In genomic region chr1:15272009-15272781, GRCh38 we compare ENCODE assay signal across 1 cellular context.
TF ChIP-seq lines count a peak whose summit lies in the region.

No MANE protein-coding gene starts in this region.

TF ChIP-seq in HepG2, 621 proteins besides CTCF, POLR2A, EP300 and RAD21 (continued from another document and continues in another):
- TF ChIP-seq NRL (CRISPR knock-in tag; IDR thresholded peaks at IDR 0.05; ENCODE audit: borderline replicate concordance): 0 out of 2 replicates have a peak, but pooled peaks have one; percentile 70
- peak; percentile 95 for TF ChIP-seq FOSL2 (CRISPR knock-in tag; IDR thresholded peaks at IDR 0.05)
- no peak for TF ChIP-seq MBD4 (IDR thresholded peaks at IDR 0.05; ENCODE audit: borderline replicate concordance, low read length)
- TF ChIP-seq TAF15 (IDR thresholded peaks at IDR 0.05; ENCODE audit: low read depth, low read length, poor library complexity, severe bottlenecking): no peak
- TF ChIP-seq SATB2 (CRISPR knock-in tag; IDR thresholded peaks at IDR 0.05): no peak
- peak; percentile 45; the same call in 1 of the 2 replicates for TF ChIP-seq RXRA (CRISPR knock-in tag; IDR thresholded peaks at IDR 0.05)
- no peak for TF ChIP-seq HNF4G (IDR thresholded peaks at IDR 0.05; ENCODE audit: borderline replicate concordance, low read depth, low read length)
- TF ChIP-seq HNF4G (CRISPR knock-in tag; IDR thresholded peaks at IDR 0.05; ENCODE audit: borderline replicate concordance, low read depth): peak; percentile 23; the same call in 1 of the 2 replicates
- TF ChIP-seq U2AF2 (IDR thresholded peaks at IDR 0.05; ENCODE audit: low read depth, low read length): no peak
- no peak; the same call in 1 of the 2 replicates for TF ChIP-seq ZNF318 (CRISPR knock-in tag; IDR thresholded peaks at IDR 0.05)
- peak; percentile 21; the same call in 1 of the 2 replicates for TF ChIP-seq ARNT2 (CRISPR knock-in tag; IDR thresholded peaks at IDR 0.05; ENCODE audit: low read depth)
- no peak for TF ChIP-seq ATF7-NPFF (CRISPR knock-in tag; IDR thresholded peaks at IDR 0.05; ENCODE audit: low read depth)
- TF ChIP-seq BHLHE40 (IDR thresholded peaks at IDR 0.05; ENCODE audit: low read length): peak; percentile 42; the same call in 1 of the 2 replicates
- no peak for TF ChIP-seq PCBP2 (optimal IDR thresholded peaks at IDR 0.05; ENCODE audit: low read depth, low read length, poor library complexity, severe bottlenecking)
- TF ChIP-seq ZNF17 (CRISPR knock-in tag; IDR thresholded peaks at IDR 0.05): no peak
- 0 out of 2 replicates have a peak, but pooled peaks have one; percentile 68 for TF ChIP-seq KLF6 (CRISPR knock-in tag; IDR thresholded peaks at IDR 0.05)
- peak; percentile 47; the same call in 1 of the 2 replicates for TF ChIP-seq FOXC1 (CRISPR knock-in tag; IDR thresholded peaks at IDR 0.05; ENCODE audit: borderline replicate concordance)
- no peak for TF ChIP-seq ZNF326 (CRISPR knock-in tag; IDR thresholded peaks at IDR 0.05; ENCODE audit: borderline replicate concordance)
- TF ChIP-seq KLF16 (CRISPR knock-in tag; IDR thresholded peaks at IDR 0.05): peak in 1 of 2 experiments; percentile 65; a peak in 1 of 4 replicates
- no peak for TF ChIP-seq SMAD9 (CRISPR knock-in tag; IDR thresholded peaks at IDR 0.05)
- TF ChIP-seq GPN1 (CRISPR knock-in tag; IDR thresholded peaks at IDR 0.05; ENCODE audit: borderline replicate concordance): no peak
- no peak for TF ChIP-seq ZNF441 (CRISPR knock-in tag; IDR thresholded peaks at IDR 0.05; ENCODE audit: borderline replicate concordance)
- no peak for TF ChIP-seq AHR (CRISPR knock-in tag; IDR thresholded peaks at IDR 0.05)
- TF ChIP-seq U2AF1 (optimal IDR thresholded peaks at IDR 0.05; ENCODE audit: low read depth, low read length): no peak
- TF ChIP-seq, protein P1, sequence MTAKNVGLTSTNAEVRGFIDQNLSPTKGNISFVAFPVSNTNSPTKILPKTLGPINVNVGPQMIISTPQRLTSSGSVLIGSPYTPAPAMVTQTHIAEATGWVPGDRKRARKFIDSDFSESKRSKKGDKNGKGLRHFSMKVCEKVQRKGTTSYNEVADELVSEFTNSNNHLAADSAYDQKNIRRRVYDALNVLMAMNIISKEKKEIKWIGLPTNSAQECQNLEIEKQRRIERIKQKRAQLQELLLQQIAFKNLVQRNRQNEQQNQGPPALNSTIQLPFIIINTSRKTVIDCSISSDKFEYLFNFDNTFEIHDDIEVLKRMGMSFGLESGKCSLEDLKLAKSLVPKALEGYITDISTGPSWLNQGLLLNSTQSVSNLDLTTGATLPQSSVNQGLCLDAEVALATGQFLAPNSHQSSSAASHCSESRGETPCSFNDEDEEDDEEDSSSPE (CRISPR knock-in tag; IDR thresholded peaks at IDR 0.05): peak; percentile 72
- TF ChIP-seq NR2C2 (CRISPR knock-in tag; IDR thresholded peaks at IDR 0.05; ENCODE audit: borderline replicate concordance): no peak
- no peak for TF ChIP-seq ZNF160 (CRISPR knock-in tag; IDR thresholded peaks at IDR 0.05)
- TF ChIP-seq GTF2F1 (IDR thresholded peaks at IDR 0.05; ENCODE audit: low read length): no peak
- peak; percentile 20; the same call in 1 of the 2 replicates for TF ChIP-seq ZBTB34 (CRISPR knock-in tag; IDR thresholded peaks at IDR 0.05)
- TF ChIP-seq MNT (IDR thresholded peaks at IDR 0.05): no peak
- TF ChIP-seq SKI (IDR thresholded peaks at IDR 0.05; ENCODE audit: partially characterized antibody): peak; percentile 8
- TF ChIP-seq ZNF569 (CRISPR knock-in tag; IDR thresholded peaks at IDR 0.05; ENCODE audit: borderline replicate concordance): no peak
- TF ChIP-seq GATAD1 (CRISPR knock-in tag; IDR thresholded peaks at IDR 0.05): no peak; the same call in 1 of the 2 replicates
- TF ChIP-seq HINFP (CRISPR knock-in tag; IDR thresholded peaks at IDR 0.05; ENCODE audit: low read depth): no peak
- TF ChIP-seq HMG20A (CRISPR knock-in tag; IDR thresholded peaks at IDR 0.05; ENCODE audit: borderline replicate concordance): no peak
- no peak for TF ChIP-seq FOXK2 (IDR thresholded peaks at IDR 0.05)
- TF ChIP-seq SIN3B (IDR thresholded peaks at IDR 0.05; ENCODE audit: low read length): 0 out of 2 replicates have a peak, but pooled peaks have one; percentile 38
- TF ChIP-seq GABPA (IDR thresholded peaks at IDR 0.05; ENCODE audit: low read depth, low read length): no peak
- TF ChIP-seq GABPA (CRISPR knock-in tag; IDR thresholded peaks at IDR 0.05; ENCODE audit: low read depth): no peak
- no peak for TF ChIP-seq ZNF570 (CRISPR knock-in tag; IDR thresholded peaks at IDR 0.05; ENCODE audit: borderline replicate concordance)
- TF ChIP-seq ZGPAT (CRISPR knock-in tag; IDR thresholded peaks at IDR 0.05): 0 out of 2 replicates have a peak, but pooled peaks have one; percentile 50
- TF ChIP-seq ZNF44 (CRISPR knock-in tag; IDR thresholded peaks at IDR 0.05): no peak
- TF ChIP-seq, protein P2, sequence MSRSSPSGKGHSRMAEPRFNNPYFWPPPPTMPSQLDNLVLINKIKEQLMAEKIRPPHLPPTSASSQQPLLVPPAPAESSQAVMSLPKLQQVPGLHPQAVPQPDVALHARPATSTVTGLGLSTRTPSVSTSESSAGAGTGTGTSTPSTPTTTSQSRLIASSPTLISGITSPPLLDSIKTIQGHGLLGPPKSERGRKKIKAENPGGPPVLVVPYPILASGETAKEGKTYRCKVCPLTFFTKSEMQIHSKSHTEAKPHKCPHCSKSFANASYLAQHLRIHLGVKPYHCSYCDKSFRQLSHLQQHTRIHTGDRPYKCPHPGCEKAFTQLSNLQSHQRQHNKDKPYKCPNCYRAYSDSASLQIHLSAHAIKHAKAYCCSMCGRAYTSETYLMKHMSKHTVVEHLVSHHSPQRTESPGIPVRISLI (CRISPR knock-in tag; IDR thresholded peaks at IDR 0.05; ENCODE audit: borderline replicate concordance): no peak
- no peak for TF ChIP-seq AFF4 (CRISPR knock-in tag; IDR thresholded peaks at IDR 0.05)
